ENCODE assay signal across 29 cellular contexts in the genomic region with DNA sequence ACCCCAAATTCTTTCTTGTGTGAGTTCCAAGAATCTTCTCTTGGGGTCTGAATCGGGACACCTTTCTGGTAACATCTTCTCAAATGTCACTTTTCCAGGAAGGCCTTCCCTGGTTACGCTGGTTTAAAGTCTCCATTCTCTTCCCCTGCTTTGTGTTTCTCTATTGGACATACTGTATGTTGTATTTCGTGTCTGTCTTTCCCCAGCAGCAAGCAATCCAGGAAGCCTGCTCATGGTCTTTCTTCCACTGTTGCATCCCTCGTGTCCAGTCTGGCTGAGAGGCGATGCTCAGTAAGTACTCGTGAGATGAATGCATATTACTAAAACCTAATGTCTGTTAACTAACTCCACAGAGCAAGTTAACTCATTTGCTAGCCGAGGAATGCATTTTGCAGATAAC. TPM values are rescaled to one million over a fixed set of nuclear protein-coding genes. Genes with fewer than 3 reads are reported as not detected.
"Had no signal": no experiment of that assay in that cellular context is flagged by ENCODE, and none has a peak within 500 bp of the region (broad histone marks: within the 10 kb centered on the region; RNA-seq: fewer than 3 reads in every experiment).

No MANE protein-coding gene starts in this region.

- H3K9me3 ChIP-seq: breast epithelium, colonic mucosa, gastroesophageal sphincter, right lobe of liver, thoracic aorta, uterus had no signal

- H3K4me2 ChIP-seq: neural progenitor cell had no signal

- H3K36me3 ChIP-seq: breast epithelium, colonic mucosa, neural progenitor cell, right lobe of liver, uterus had no signal

- H3K27me3 ChIP-seq: breast epithelium, colonic mucosa, dorsolateral prefrontal cortex, gastroesophageal sphincter, neural progenitor cell, right lobe of liver, uterus had no signal

- H2AFZ ChIP-seq: neural progenitor cell had no signal

- H3K4me1 ChIP-seq: breast epithelium, colonic mucosa, neural progenitor cell, right lobe of liver, uterus had no signal

- H3K4me3 ChIP-seq: breast epithelium, colonic mucosa, dorsolateral prefrontal cortex, gastroesophageal sphincter, neural progenitor cell, right lobe of liver, thoracic aorta, uterus had no signal

- DNase-seq: activated CD4-positive, alpha-beta memory T cell treated with anti-CD3 and anti-CD28 coated beads for 36 hours; activated CD4-positive, alpha-beta T cell treated with anti-CD3 and anti-CD28 coated beads, Interleukin-2, amount 10 ng/mL, durations not matched to agents 24 days and 14 days; activated CD4-positive, CD25-positive, alpha-beta regulatory T cell treated with anti-CD3 and anti-CD28 coated beads, Interleukin-2, amount 50 U/mL, for 72 hours; activated CD8-positive, alpha-beta memory T cell treated with anti-CD3 and anti-CD28 coated beads, Interleukin-2, amount 50 U/mL, for 4 hours; activated gamma-delta T cell; activated naive CD4-positive, alpha-beta T cell treated with anti-CD3 and anti-CD28 coated beads, Interleukin-2, amount 10 ng/mL, durations not matched to agents 7 days and 5 days; activated T-cell treated with anti-CD3 and anti-CD28 coated beads, Interleukin-2, amount 50 U/mL, for 1 hour; amygdala; colonic mucosa; dorsolateral prefrontal cortex; effector memory CD4-positive, alpha-beta T cell; hypothalamus; immature natural killer cell; kidney; left colon; mesenchymal stem cell; natural killer cell; right lobe of liver; stimulated activated CD4-positive, alpha-beta T cell treated with anti-CD3 and anti-CD28 coated beads, Interleukin-2, amount 100 ng/mL, for 48 hours; stimulated activated naive CD8-positive, alpha-beta T cell treated with anti-CD3 and anti-CD28 coated beads, Interleukin-15, Interleukin-2, amounts not matched to agents 100 U/mL and 50 U/mL, for 24 hours; T-helper 17 cell; T1000; uterus had no signal

- ATAC-seq: left colon; natural killer cell; stimulated activated naive CD8-positive, alpha-beta T cell treated with anti-CD3 and anti-CD28 coated beads, Interleukin-15, Interleukin-2, amounts not matched to agents 100 U/mL and 50 U/mL, for 24 hours; T-helper 17 cell had no signal

- H3K27ac ChIP-seq: colonic mucosa, dorsolateral prefrontal cortex, neural progenitor cell, right lobe of liver, thoracic aorta, uterus had no signal

RNA-seq across cellular contexts. Expression of gene SMAD9, which starts 57.3 kb away (rescaled TPM):
- total RNA-seq: activated CD4-positive, alpha-beta memory T cell treated with anti-CD3 and anti-CD28 coated beads for 36 hours; activated CD8-positive, alpha-beta memory T cell treated with anti-CD3 and anti-CD28 coated beads for 36 hours; mononuclear cell; natural killer cell; T-helper 17 cell had no signal
